2 cellular contexts compared by ENCODE assay signal in the genomic region with DNA sequence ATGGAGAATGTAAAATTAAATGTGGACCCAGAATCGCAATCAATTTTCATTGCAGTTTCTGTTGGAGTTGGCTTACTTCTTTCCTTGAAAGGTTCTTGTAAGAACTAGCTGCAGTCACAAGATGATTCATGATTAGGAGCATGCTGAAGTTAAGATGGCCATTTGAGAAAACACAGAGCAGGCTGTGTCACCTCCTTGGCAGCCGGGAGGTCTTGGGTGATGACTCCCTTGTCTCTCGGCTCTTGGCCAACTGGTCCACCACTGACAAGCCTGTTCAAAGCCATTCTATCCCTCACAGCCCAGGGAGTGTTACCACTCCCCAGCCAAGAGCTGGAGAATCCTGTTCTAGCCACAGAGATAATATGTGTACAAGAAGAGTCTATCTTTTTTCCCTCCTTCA.
TF ChIP-seq lines count a peak whose summit lies in the region.

No MANE protein-coding gene starts in this region.

TF ChIP-seq in liver, 16 proteins besides CTCF, POLR2A, EP300 and RAD21:
- TF ChIP-seq TAF1 (conservative IDR thresholded peaks at IDR 0.05) (no peak), NR2F2 (IDR thresholded peaks at IDR 0.05) (peak; percentile 59)

TF ChIP-seq in HepG2, 621 proteins besides CTCF, POLR2A, EP300 and RAD21:
- no peak for TF ChIP-seq ZNF503 (CRISPR knock-in tag; IDR thresholded peaks at IDR 0.05)
- TF ChIP-seq ZFP41 (CRISPR knock-in tag; IDR thresholded peaks at IDR 0.05; ENCODE audit: borderline replicate concordance), result no peak
- no peak for TF ChIP-seq MIER2 (CRISPR knock-in tag; IDR thresholded peaks at IDR 0.05)
- no peak for TF ChIP-seq SKIL (CRISPR knock-in tag; IDR thresholded peaks at IDR 0.05; ENCODE audit: borderline replicate concordance)
- TF ChIP-seq GABPA (IDR thresholded peaks at IDR 0.05; ENCODE audit: low read depth, low read length), result no peak
- no peak for TF ChIP-seq GABPA (CRISPR knock-in tag; IDR thresholded peaks at IDR 0.05; ENCODE audit: low read depth)
